Comparison of ENCODE assay signal across 17 cellular contexts in the genomic region with DNA sequence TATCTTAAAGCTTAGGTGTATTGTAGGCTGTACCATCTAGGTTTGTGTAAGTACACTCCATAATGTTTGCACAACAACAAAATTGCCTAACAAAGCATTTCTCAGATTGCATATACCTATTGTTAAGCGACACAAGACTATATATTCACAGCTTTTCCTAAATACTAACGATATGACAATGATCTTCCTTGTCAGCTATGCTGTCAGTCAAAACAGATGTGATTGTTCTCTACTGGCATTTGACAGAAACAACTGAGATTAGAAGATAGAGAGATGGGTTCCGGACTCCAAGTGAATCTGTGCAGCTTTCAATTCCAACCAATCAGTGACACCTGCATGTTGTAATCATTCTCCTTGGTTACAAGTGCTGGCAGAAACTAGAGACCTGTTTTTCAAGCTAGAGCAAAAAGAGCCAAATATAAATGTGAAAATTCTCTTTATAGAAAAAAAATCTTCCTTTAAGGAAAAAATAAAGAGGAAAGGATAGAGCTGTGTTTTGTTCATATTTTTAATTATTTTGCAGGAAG.
"Had no signal": no experiment of that assay in that cellular context is flagged by ENCODE, and none has a peak within 500 bp of the region (broad histone marks: within the 10 kb centered on the region; RNA-seq: fewer than 3 reads in every experiment).

No MANE protein-coding gene starts in this region.

- H3K36me3 ChIP-seq: thoracic aorta had no signal

- H3K4me3 ChIP-seq: thoracic aorta had no signal

- ATAC-seq: left lobe of liver; stimulated activated naive B cell treated with anti-CD40 and anti-IgM and Interleukin-4, amounts not matched to agents 10 μg/mL and 1 μg/mL and 100 μg/mL, for 72 hours had no signal

- DNase-seq: activated CD4-positive, alpha-beta T cell treated with anti-CD3 and anti-CD28 coated beads for 1 hour; activated CD8-positive, alpha-beta memory T cell treated with anti-CD3 and anti-CD28 coated beads for 24 hours; activated CD8-positive, alpha-beta memory T cell treated with anti-CD3 and anti-CD28 coated beads, Interleukin-2, amount 50 U/mL, for 48 hours; activated effector memory CD4-positive, alpha-beta T cell treated with anti-CD3 and anti-CD28 coated beads, Interleukin-2, amount 50 U/mL, for 16 hours; activated T-cell treated with anti-CD3 and anti-CD28 coated beads, Interleukin-2, amount 50 U/mL, for 48 hours; effector memory CD4-positive, alpha-beta T cell; foreskin melanocyte; glutamatergic neuron; hippocampal formation; islet precursor cell; nephron progenitor cell; stimulated activated naive B cell treated with anti-CD40 and anti-IgM and Interleukin-4, amounts not matched to agents 10 μg/mL and 1 μg/mL and 100 μg/mL, for 72 hours; T-helper 2 cell had no signal

- H3K9me3 ChIP-seq: thoracic aorta had no signal

- H3K27ac ChIP-seq: epithelial cell of prostate, thoracic aorta, VCaP had no signal
